Comparison of ENCODE assay signal across 1 cellular context in genomic region chr6:33623895-33624381, GRCh38.
TF ChIP-seq lines count a peak whose summit lies in the region.

No MANE protein-coding gene starts in this region.

TF ChIP-seq in GM12878, 131 proteins besides CTCF, POLR2A, EP300 and RAD21:
- TF ChIP-seq SRF (IDR thresholded peaks at IDR 0.05; ENCODE audit: low read depth in 2 of 2, low read length in 2 of 2) (no peak), WRNIP1 (IDR thresholded peaks at IDR 0.05; ENCODE audit: borderline replicate concordance, low read depth, low read length) (no peak), IKZF2 (IDR thresholded peaks at IDR 0.05) (no peak), ZSCAN29 (IDR thresholded peaks at IDR 0.05) (no peak), MTA2 (IDR thresholded peaks at IDR 0.05; ENCODE audit: low read depth) (no peak), ZNF384 (IDR thresholded peaks at IDR 0.05; ENCODE audit: borderline replicate concordance, low read depth, low read length) (no peak), KDM1A (IDR thresholded peaks at IDR 0.05; ENCODE audit: borderline replicate concordance) (no peak), RBBP5 (conservative IDR thresholded peaks at IDR 0.05) (no peak), ATF7 (IDR thresholded peaks at IDR 0.05; ENCODE audit: low read depth) (no peak), NR2F1 (conservative IDR thresholded peaks at IDR 0.05) (no peak), SUZ12 (IDR thresholded peaks at IDR 0.05; ENCODE audit: unreplicated experiment) (no peak)
